In genomic region chr7:17580141-17580540, GRCh38 we compare ENCODE assay signal across 17 cellular contexts.
DNase-seq lines count a peak whose midpoint lies in the region; TF ChIP-seq lines count a peak whose summit lies in the region.
"Had no signal": no experiment of that assay in that cellular context is flagged by ENCODE, and none has a peak within 500 bp of the region (broad histone marks: within the 10 kb centered on the region; RNA-seq: fewer than 3 reads in every experiment).

No MANE protein-coding gene starts in this region.

- H4K20me1 ChIP-seq in neural progenitor cell (ENCODE audit: low read depth): no peaks in the 10 kb centered on the region

- no peaks in the 10 kb centered on the region for H3K4me1 ChIP-seq in neural progenitor cell
- H3K4me1 ChIP-seq: pancreas, transverse colon had no signal

- H3K4me2 ChIP-seq in neural progenitor cell: no peak overlapping the region

- no peaks in the 10 kb centered on the region for H3K27me3 ChIP-seq in neural progenitor cell
- H3K27me3 ChIP-seq: pancreas, transverse colon had no signal

- no peaks in the 10 kb centered on the region for H3F3A ChIP-seq in neural progenitor cell (ENCODE audit: low read depth)

- no peaks in the 10 kb centered on the region for H3K36me3 Mint-ChIP-seq in Calu3 (ENCODE audit: insufficient read depth, unreplicated experiment)
- peaks cover 5% of the 10 kb centered on the region for H3K36me3 Mint-ChIP-seq in neural progenitor cell
- H3K36me3 Mint-ChIP-seq: IgD-negative memory B cell had no signal

- H3K27me3 Mint-ChIP-seq in Calu3 (ENCODE audit: unreplicated experiment) (no peaks in the 10 kb centered on the region), neural progenitor cell (ENCODE audit: insufficient read depth, low read depth) (peaks cover 2% of the 10 kb centered on the region)
- H3K27me3 Mint-ChIP-seq: IgD-negative memory B cell had no signal

- H3K9me3 ChIP-seq in neural progenitor cell (ENCODE audit: low read depth): peaks cover 9% of the 10 kb centered on the region
- H3K9me3 ChIP-seq: pancreas had no signal

- H3K27ac ChIP-seq in neural progenitor cell: no peak overlapping the region
- H3K27ac ChIP-seq: pancreas, transverse colon had no signal

- no peaks in the 10 kb centered on the region for H3K36me3 ChIP-seq in neural progenitor cell
- H3K36me3 ChIP-seq: pancreas, transverse colon had no signal

- H3K4me3 Mint-ChIP-seq in Calu3 (ENCODE audit: low read depth, unreplicated experiment) (no peak overlapping the region), neural progenitor cell (no peak overlapping the region)
- H3K4me3 Mint-ChIP-seq: central memory CD8-positive, alpha-beta T cell; IgD-negative memory B cell had no signal

- H3K4me3 ChIP-seq in neural progenitor cell: no peak overlapping the region
- H3K4me3 ChIP-seq: pancreas, transverse colon had no signal

- no peak overlapping the region for H3K9ac ChIP-seq in neural progenitor cell

- no TSS peak for BruUV-seq in Calu3 (replicated peaks; lab: Mats Ljungman, UMichigan)

- H3K79me2 ChIP-seq in neural progenitor cell (ENCODE audit: low read depth): no peaks in the 10 kb centered on the region

- CTCF ChIA-PET in Calu3 (lab: Charles Lee): no interaction called here

- H3K27ac Mint-ChIP-seq in Calu3 (ENCODE audit: unreplicated experiment): no peak overlapping the region
- H3K27ac Mint-ChIP-seq in neural progenitor cell: no peak overlapping the region
- H3K27ac Mint-ChIP-seq: IgD-negative memory B cell had no signal

- intact Hi-C loops in Calu3 (cut with micrococcal nuclease; ENCODE audit: unreplicated experiment): no loop called here

- no peaks in the 10 kb centered on the region for H3K4me1 Mint-ChIP-seq in Calu3 (ENCODE audit: low read depth, unreplicated experiment)
- H3K4me1 Mint-ChIP-seq in neural progenitor cell: no peaks in the 10 kb centered on the region
- H3K4me1 Mint-ChIP-seq: central memory CD8-positive, alpha-beta T cell; IgD-negative memory B cell had no signal

- peaks cover 13% of the 10 kb centered on the region for H3K9me3 Mint-ChIP-seq in Calu3 (ENCODE audit: low read depth, unreplicated experiment)
- peaks cover 24% of the 10 kb centered on the region for H3K9me3 Mint-ChIP-seq in neural progenitor cell

- TF ChIP-seq CTCF in Calu3 (IDR thresholded peaks at IDR 0.05; ENCODE audit: unreplicated experiment) (no peak), neural progenitor cell (IDR thresholded peaks at IDR 0.05) (no peak)

- H2AFZ ChIP-seq in neural progenitor cell (replicated peaks): no peak overlapping the region

- DNase-seq in stimulated activated CD4-positive, alpha-beta T cell treated with anti-CD3 and anti-CD28 coated beads, Interleukin-15, amount 100 ng/mL, for 24 hours: peak; percentile 6
- no peak for DNase-seq in stimulated activated CD4-positive, alpha-beta T cell treated with anti-CD3 and anti-CD28 coated beads, Interleukin-4, amount 100 ng/mL, for 4 hours
- DNase-seq in amniotic stem cell (lab: John Stamatoyannopoulos, UW) (peak; percentile 41), glomerular visceral epithelial cell (ENCODE audit: extremely low spot score) (peak; percentile 51), superior temporal gyrus (ENCODE audit: extremely low spot score) (peak; percentile 33), NOMO-1 (lab: John Stamatoyannopoulos, UW; ENCODE audit: unreplicated experiment in 2 of 2) (no peak), Calu3 (no peak), neural progenitor cell (ENCODE audit: low spot score) (no peak)
- DNase-seq: ACHN, NCI-H1417 treated with DMSO at 0.1 percent for 48 hours, NCI-H446, pancreas, RPMI8226, T-helper 9 cell, transverse colon had no signal

Comparison
In these comparisons a context has a peak if more than half of its experiments do, and no peak if none do; other contexts are left out.
1. DNase-seq: peak in stimulated activated CD4-positive, alpha-beta T cell treated with anti-CD3 and anti-CD28 coated beads, Interleukin-15, amount 100 ng/mL, for 24 hours (single experiment), amniotic stem cell (single experiment), glomerular visceral epithelial cell (single experiment) and superior temporal gyrus (single experiment); none in stimulated activated CD4-positive, alpha-beta T cell treated with anti-CD3 and anti-CD28 coated beads, Interleukin-4, amount 100 ng/mL, for 4 hours (0 of 2), NOMO-1 (0 of 2), Calu3 (single experiment) and neural progenitor cell (single experiment).